14 cellular contexts compared by ENCODE assay signal in the genomic region with DNA sequence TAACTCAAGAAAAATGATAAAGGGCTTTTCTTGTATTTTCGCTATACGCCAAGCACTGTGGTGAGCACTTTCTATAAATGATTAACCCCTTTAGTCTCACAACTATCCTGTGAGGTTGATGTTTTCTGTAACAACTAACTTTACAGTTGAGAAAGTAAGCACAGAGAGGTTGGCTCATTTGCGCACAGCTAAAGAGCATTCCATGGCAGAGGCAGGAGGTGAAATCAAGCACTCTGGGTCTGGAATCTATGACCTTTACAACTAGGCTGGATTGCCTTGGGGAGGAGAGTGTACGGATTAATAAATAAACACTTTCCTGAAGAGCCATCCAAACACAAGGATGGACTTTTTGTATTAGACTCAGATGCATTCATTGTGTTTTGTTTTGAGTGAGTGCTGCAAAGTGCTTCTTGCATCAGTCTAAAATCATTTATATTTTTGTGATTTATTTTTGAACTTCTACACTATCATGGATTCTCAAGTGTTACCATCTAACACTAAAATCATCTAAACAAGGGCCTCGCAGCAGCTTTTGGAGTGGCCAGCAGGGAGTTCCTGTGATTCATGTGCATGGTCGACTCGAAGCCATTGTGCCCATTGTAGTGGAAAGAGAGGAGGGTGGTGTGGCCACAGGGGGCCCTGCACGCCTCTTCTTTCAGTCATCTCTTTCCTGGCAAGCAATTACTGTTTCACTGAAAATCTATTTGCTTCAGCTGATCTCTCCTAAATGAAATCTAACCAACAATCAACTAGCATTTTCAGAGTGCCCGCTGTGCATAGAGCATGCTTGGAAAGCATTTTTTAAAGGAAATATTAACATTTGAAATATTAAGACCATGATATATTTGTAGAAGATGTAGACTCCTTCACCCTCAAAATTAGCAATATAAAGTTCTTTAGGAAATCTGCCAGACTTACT.
DNase-seq lines count a peak whose midpoint lies in the region; ATAC-seq and TF ChIP-seq lines count a peak whose summit lies in the region.
"Had no signal": no experiment of that assay in that cellular context is flagged by ENCODE, and none has a peak within 500 bp of the region (broad histone marks: within the 10 kb centered on the region; RNA-seq: fewer than 3 reads in every experiment).

No MANE protein-coding gene starts in this region.

- ATAC-seq in WTC11, result peak; percentile 97
- ATAC-seq in GM18861 (IDR thresholded peaks at IDR 0.05; ENCODE audit: unreplicated experiment), result no peak
- ATAC-seq in GM19395 (IDR thresholded peaks at IDR 0.05; ENCODE audit: unreplicated experiment), result no peak
- ATAC-seq: HepG2, pancreas had no signal

- TF ChIP-seq CTCF in WTC11 (IDR thresholded peaks at IDR 0.05), result no peak

- peaks cover 3% of the 10 kb centered on the region; the same call in 1 of the 2 replicates for H3K27me3 Mint-ChIP-seq in WTC11 (ENCODE audit: low read depth)
- H3K27me3 Mint-ChIP-seq: activated naive CD4-positive, alpha-beta T cell treated with anti-CD3 and anti-CD28 coated beads, Interleukin-2, amount 10 ng/mL, durations not matched to agents 7 days and 5 days had no signal

- H3K36me3 Mint-ChIP-seq in WTC11, result peaks cover 15% of the 10 kb centered on the region
- H3K36me3 Mint-ChIP-seq: activated naive CD4-positive, alpha-beta T cell treated with anti-CD3 and anti-CD28 coated beads, Interleukin-2, amount 10 ng/mL, durations not matched to agents 7 days and 5 days had no signal

- H3K4me1 Mint-ChIP-seq in WTC11, result peaks cover 64% of the 10 kb centered on the region
- H3K4me1 Mint-ChIP-seq: activated naive CD4-positive, alpha-beta T cell treated with anti-CD3 and anti-CD28 coated beads, Interleukin-2, amount 10 ng/mL, durations not matched to agents 7 days and 5 days had no signal

- in situ Hi-C loops in Caki2 (cut with HindIII; ENCODE audit: low pct_unique_long_range_greater_than_20kb, low sequenced_read_pairs), result no loop called here

- H3K27ac Mint-ChIP-seq in WTC11, result peak overlapping the region; percentile 71
- H3K27ac Mint-ChIP-seq: activated naive CD4-positive, alpha-beta T cell treated with anti-CD3 and anti-CD28 coated beads, Interleukin-2, amount 10 ng/mL, durations not matched to agents 7 days and 5 days had no signal

- peak; percentile 61 for DNase-seq in Caki2 (ENCODE audit: low read depth)
- DNase-seq in NCI-H1930 (lab: John Stamatoyannopoulos, UW), result peak; percentile 33 to 66
- DNase-seq in WTC11 (ENCODE audit: low spot score), result peak; percentile 74
- DNase-seq in kidney tubule cell (ENCODE audit: low spot score), result peak; percentile 83
- no peak for DNase-seq in activated CD4-positive, alpha-beta T cell treated with anti-CD3 and anti-CD28 coated beads, Interleukin-2, amount 50 U/mL, for 48 hours
- no peak for DNase-seq in activated naive CD4-positive, alpha-beta T cell (lab: John Stamatoyannopoulos, UW)
- DNase-seq: activated naive CD4-positive, alpha-beta T cell treated with anti-CD3 and anti-CD28 coated beads, Interleukin-2, amount 10 ng/mL, durations not matched to agents 7 days and 5 days; Calu3; caudate nucleus; MV-4-11; pancreas had no signal

- peaks cover 13% of the 10 kb centered on the region for H3K9me3 Mint-ChIP-seq in WTC11

- CTCF ChIA-PET in WTC11 (lab: Charles Lee), result no interaction called here

- peak overlapping the region; percentile 29 for H3K4me3 Mint-ChIP-seq in WTC11
- H3K4me3 Mint-ChIP-seq: activated naive CD4-positive, alpha-beta T cell treated with anti-CD3 and anti-CD28 coated beads, Interleukin-2, amount 10 ng/mL, durations not matched to agents 7 days and 5 days had no signal

- POLR2A ChIA-PET in WTC11 (lab: Charles Lee), result no interaction called here

TF ChIP-seq in WTC11, 78 proteins besides CTCF, POLR2A, EP300 and RAD21 (continues in another document):
- TF ChIP-seq FOXK1 (CRISPR knock-in tag; IDR thresholded peaks at IDR 0.05) (0 out of 2 replicates have a peak, but pooled peaks have one; percentile 53), ZNF219 (CRISPR knock-in tag; IDR thresholded peaks at IDR 0.05; ENCODE audit: borderline replicate concordance) (no peak)
- TF ChIP-seq, protein P1, sequence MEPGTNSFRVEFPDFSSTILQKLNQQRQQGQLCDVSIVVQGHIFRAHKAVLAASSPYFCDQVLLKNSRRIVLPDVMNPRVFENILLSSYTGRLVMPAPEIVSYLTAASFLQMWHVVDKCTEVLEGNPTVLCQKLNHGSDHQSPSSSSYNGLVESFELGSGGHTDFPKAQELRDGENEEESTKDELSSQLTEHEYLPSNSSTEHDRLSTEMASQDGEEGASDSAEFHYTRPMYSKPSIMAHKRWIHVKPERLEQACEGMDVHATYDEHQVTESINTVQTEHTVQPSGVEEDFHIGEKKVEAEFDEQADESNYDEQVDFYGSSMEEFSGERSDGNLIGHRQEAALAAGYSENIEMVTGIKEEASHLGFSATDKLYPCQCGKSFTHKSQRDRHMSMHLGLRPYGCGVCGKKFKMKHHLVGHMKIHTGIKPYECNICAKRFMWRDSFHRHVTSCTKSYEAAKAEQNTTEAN (CRISPR knock-in tag; IDR thresholded peaks at IDR 0.05), result peak; percentile 53; the same call in 1 of the 2 replicates
- TF ChIP-seq, protein P2, sequence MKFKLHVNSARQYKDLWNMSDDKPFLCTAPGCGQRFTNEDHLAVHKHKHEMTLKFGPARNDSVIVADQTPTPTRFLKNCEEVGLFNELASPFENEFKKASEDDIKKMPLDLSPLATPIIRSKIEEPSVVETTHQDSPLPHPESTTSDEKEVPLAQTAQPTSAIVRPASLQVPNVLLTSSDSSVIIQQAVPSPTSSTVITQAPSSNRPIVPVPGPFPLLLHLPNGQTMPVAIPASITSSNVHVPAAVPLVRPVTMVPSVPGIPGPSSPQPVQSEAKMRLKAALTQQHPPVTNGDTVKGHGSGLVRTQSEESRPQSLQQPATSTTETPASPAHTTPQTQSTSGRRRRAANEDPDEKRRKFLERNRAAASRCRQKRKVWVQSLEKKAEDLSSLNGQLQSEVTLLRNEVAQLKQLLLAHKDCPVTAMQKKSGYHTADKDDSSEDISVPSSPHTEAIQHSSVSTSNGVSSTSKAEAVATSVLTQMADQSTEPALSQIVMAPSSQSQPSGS (CRISPR knock-in tag; IDR thresholded peaks at IDR 0.05; ENCODE audit: borderline replicate concordance, low read depth), result no peak
- TF ChIP-seq, protein P3, sequence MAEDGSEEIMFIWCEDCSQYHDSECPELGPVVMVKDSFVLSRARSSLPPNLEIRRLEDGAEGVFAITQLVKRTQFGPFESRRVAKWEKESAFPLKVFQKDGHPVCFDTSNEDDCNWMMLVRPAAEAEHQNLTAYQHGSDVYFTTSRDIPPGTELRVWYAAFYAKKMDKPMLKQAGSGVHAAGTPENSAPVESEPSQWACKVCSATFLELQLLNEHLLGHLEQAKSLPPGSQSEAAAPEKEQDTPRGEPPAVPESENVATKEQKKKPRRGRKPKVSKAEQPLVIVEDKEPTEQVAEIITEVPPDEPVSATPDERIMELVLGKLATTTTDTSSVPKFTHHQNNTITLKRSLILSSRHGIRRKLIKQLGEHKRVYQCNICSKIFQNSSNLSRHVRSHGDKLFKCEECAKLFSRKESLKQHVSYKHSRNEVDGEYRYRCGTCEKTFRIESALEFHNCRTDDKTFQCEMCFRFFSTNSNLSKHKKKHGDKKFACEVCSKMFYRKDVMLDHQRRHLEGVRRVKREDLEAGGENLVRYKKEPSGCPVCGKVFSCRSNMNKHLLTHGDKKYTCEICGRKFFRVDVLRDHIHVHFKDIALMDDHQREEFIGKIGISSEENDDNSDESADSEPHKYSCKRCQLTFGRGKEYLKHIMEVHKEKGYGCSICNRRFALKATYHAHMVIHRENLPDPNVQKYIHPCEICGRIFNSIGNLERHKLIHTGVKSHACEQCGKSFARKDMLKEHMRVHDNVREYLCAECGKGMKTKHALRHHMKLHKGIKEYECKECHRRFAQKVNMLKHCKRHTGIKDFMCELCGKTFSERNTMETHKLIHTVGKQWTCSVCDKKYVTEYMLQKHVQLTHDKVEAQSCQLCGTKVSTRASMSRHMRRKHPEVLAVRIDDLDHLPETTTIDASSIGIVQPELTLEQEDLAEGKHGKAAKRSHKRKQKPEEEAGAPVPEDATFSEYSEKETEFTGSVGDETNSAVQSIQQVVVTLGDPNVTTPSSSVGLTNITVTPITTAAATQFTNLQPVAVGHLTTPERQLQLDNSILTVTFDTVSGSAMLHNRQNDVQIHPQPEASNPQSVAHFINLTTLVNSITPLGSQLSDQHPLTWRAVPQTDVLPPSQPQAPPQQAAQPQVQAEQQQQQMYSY (CRISPR knock-in tag; IDR thresholded peaks at IDR 0.05), result no peak
- TF ChIP-seq, protein P4, sequence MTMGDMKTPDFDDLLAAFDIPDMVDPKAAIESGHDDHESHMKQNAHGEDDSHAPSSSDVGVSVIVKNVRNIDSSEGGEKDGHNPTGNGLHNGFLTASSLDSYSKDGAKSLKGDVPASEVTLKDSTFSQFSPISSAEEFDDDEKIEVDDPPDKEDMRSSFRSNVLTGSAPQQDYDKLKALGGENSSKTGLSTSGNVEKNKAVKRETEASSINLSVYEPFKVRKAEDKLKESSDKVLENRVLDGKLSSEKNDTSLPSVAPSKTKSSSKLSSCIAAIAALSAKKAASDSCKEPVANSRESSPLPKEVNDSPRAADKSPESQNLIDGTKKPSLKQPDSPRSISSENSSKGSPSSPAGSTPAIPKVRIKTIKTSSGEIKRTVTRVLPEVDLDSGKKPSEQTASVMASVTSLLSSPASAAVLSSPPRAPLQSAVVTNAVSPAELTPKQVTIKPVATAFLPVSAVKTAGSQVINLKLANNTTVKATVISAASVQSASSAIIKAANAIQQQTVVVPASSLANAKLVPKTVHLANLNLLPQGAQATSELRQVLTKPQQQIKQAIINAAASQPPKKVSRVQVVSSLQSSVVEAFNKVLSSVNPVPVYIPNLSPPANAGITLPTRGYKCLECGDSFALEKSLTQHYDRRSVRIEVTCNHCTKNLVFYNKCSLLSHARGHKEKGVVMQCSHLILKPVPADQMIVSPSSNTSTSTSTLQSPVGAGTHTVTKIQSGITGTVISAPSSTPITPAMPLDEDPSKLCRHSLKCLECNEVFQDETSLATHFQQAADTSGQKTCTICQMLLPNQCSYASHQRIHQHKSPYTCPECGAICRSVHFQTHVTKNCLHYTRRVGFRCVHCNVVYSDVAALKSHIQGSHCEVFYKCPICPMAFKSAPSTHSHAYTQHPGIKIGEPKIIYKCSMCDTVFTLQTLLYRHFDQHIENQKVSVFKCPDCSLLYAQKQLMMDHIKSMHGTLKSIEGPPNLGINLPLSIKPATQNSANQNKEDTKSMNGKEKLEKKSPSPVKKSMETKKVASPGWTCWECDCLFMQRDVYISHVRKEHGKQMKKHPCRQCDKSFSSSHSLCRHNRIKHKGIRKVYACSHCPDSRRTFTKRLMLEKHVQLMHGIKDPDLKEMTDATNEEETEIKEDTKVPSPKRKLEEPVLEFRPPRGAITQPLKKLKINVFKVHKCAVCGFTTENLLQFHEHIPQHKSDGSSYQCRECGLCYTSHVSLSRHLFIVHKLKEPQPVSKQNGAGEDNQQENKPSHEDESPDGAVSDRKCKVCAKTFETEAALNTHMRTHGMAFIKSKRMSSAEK (CRISPR knock-in tag; IDR thresholded peaks at IDR 0.05; ENCODE audit: borderline replicate concordance), result peak; percentile 71; the same call in 1 of the 2 replicates

Comparison
In these comparisons a context has a peak if more than half of its experiments do, and no peak if none do; other contexts are left out.
1. DNase-seq: peak in Caki2 (single experiment), NCI-H1930 (2 of 2), WTC11 (single experiment) and kidney tubule cell (single experiment); none in activated CD4-positive, alpha-beta T cell treated with anti-CD3 and anti-CD28 coated beads, Interleukin-2, amount 50 U/mL, for 48 hours (0 of 2) and activated naive CD4-positive, alpha-beta T cell (0 of 4).